ENCODE assay signal across 15 cellular contexts in the genomic region with DNA sequence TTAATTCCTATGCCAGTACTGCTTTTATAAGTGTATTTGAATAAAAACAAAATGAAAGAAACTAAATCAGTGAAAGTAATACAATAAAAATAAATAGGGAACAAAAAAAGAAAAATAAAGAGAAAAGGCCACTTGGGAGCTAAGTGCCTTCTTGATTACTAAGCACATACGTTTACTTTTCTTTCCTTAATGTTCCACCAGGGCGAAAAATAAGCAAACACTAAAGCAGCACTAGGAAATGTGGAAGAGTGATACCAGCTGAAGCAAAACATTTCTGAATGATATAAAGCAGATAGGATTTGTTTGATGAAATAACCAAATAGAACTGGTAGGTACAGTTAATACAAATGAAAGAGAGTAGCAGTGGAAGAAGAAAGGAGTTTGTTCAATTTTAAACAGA.
DNase-seq lines count a peak whose midpoint lies in the region; ATAC-seq and TF ChIP-seq lines count a peak whose summit lies in the region.
"Had no signal": no experiment of that assay in that cellular context is flagged by ENCODE, and none has a peak within 500 bp of the region (broad histone marks: within the 10 kb centered on the region; RNA-seq: fewer than 3 reads in every experiment).

No MANE protein-coding gene starts in this region.

- H3K36me3 ChIP-seq in mammary epithelial cell (ENCODE audit: insufficient read depth, low read length) = no peaks in the 10 kb centered on the region
- H3K36me3 ChIP-seq: BLaER1 treated with 17β-estradiol and CSF1 and Interleukin-3, amounts not matched to agents 10 nM and 100 nM; MG63 had no signal

- POLR2A ChIA-PET in MCF 10A (lab: Yijun Ruan, JAX) = no interaction called here

- H3K9ac ChIP-seq in mammary epithelial cell (ENCODE audit: insufficient read depth, low read length) = no peak overlapping the region
- H3K9ac ChIP-seq: BLaER1 treated with 17β-estradiol and CSF1 and Interleukin-3, amounts not matched to agents 10 nM and 100 nM had no signal

- peaks cover 3% of the 10 kb centered on the region for H3K9me3 ChIP-seq in mammary epithelial cell (replicated peaks; ENCODE audit: insufficient read depth, low read length)
- H3K9me3 ChIP-seq: BLaER1 treated with 17β-estradiol and CSF1 and Interleukin-3, amounts not matched to agents 10 nM and 100 nM; MG63 had no signal

- H3K4me1 ChIP-seq in mammary epithelial cell (ENCODE audit: insufficient read depth, low read length) = peaks cover 36% of the 10 kb centered on the region
- H3K4me1 ChIP-seq: BLaER1 treated with 17β-estradiol and CSF1 and Interleukin-3, amounts not matched to agents 10 nM and 100 nM had no signal

- H4K20me1 ChIP-seq in mammary epithelial cell (ENCODE audit: insufficient read depth, low read length) = no peaks in the 10 kb centered on the region
- H4K20me1 ChIP-seq: BLaER1 treated with 17β-estradiol and CSF1 and Interleukin-3, amounts not matched to agents 10 nM and 100 nM had no signal

- intact Hi-C loops in MCF 10A (cut with micrococcal nuclease) = no loop called here
- intact Hi-C loops in mammary epithelial cell (cut with micrococcal nuclease) = no loop called here

- H3K36me3 Mint-ChIP-seq in MCF 10A (ENCODE audit: insufficient read depth, unreplicated experiment) = no peaks in the 10 kb centered on the region

- no peak overlapping the region for H3K4me2 ChIP-seq in mammary epithelial cell (ENCODE audit: insufficient read depth, low read depth, low read length)
- H3K4me2 ChIP-seq: BLaER1 treated with 17β-estradiol and CSF1 and Interleukin-3, amounts not matched to agents 10 nM and 100 nM had no signal

- no peak for ATAC-seq in stimulated activated naive CD8-positive, alpha-beta T cell treated with anti-CD3 and anti-CD28 coated beads, Interleukin-15, Interleukin-2, amounts not matched to agents 100 U/mL and 50 U/mL, for 24 hours
- no peak for ATAC-seq in HG03196 (IDR thresholded peaks at IDR 0.05; ENCODE audit: unreplicated experiment)

- no peaks in the 10 kb centered on the region for H3K79me2 ChIP-seq in mammary epithelial cell (ENCODE audit: insufficient read depth, low read length)

- no peaks in the 10 kb centered on the region for H3K27me3 Mint-ChIP-seq in MCF 10A (ENCODE audit: insufficient read depth, unreplicated experiment)

- BruUV-seq in MCF 10A (replicated peaks; lab: Mats Ljungman, UMichigan) = no TSS peak
- no TSS peak for BruUV-seq in mammary epithelial cell (replicated peaks; lab: Mats Ljungman, UMichigan)

- TF ChIP-seq CTCF in MCF 10A (IDR thresholded peaks at IDR 0.05; ENCODE audit: unreplicated experiment) (no peak), mammary epithelial cell (conservative IDR thresholded peaks at IDR 0.05 in 1 of 2, IDR thresholded peaks at IDR 0.05 in 1 of 2; ENCODE audit: extremely low read depth in 1 of 2, insufficient read depth in 1 of 2, low read depth in 1 of 2, low read length in 2 of 2) (no peak), astrocyte of the spinal cord (IDR thresholded peaks at IDR 0.05; ENCODE audit: low read depth, low read length) (no peak)

- H3K4me3 ChIP-seq in mammary epithelial cell (replicated peaks in 1 of 3; ENCODE audit: insufficient read depth in 1 of 3, low read depth in 2 of 3, low read length in 3 of 3) (no peak overlapping the region), astrocyte of the spinal cord (ENCODE audit: low read depth, low read length) (no peak overlapping the region)
- H3K4me3 ChIP-seq: BLaER1 treated with 17β-estradiol and CSF1 and Interleukin-3, amounts not matched to agents 10 nM and 100 nM; MG63 had no signal

- DNase-seq in MCF 10A (ENCODE audit: unreplicated experiment) = no peak
- no peak for DNase-seq in mammary epithelial cell
- DNase-seq in astrocyte of the spinal cord (ENCODE audit: low read depth, low spot score) = peak; percentile 29
- peak; percentile 30 for DNase-seq in kidney tubule cell (ENCODE audit: low spot score)
- no peak for DNase-seq in stimulated activated naive CD8-positive, alpha-beta T cell treated with anti-CD3 and anti-CD28 coated beads, Interleukin-15, Interleukin-2, amounts not matched to agents 100 U/mL and 50 U/mL, for 24 hours
- no peak for DNase-seq in mesenteric fat pad (ENCODE audit: low spot score)
- DNase-seq: DMS79 treated with DMSO at 0.1 percent for 48 hours, NCI-H1048, NCI-H1436, NCI-H1930, NCI-H2171, NCI-H526 treated with DMSO at 0.1 percent for 48 hours had no signal

- peak overlapping the region; percentile 9 for H3K27ac Mint-ChIP-seq in MCF 10A (ENCODE audit: low read depth, unreplicated experiment)

- no peak overlapping the region for H3K4me3 Mint-ChIP-seq in MCF 10A (ENCODE audit: unreplicated experiment)

- H3K9me3 Mint-ChIP-seq in MCF 10A (ENCODE audit: unreplicated experiment) = no peaks in the 10 kb centered on the region

- peaks cover 34% of the 10 kb centered on the region for H3K4me1 Mint-ChIP-seq in MCF 10A (ENCODE audit: insufficient read depth, unreplicated experiment)

- H3K27me3 ChIP-seq in mammary epithelial cell (ENCODE audit: insufficient read depth, low read length) = no peaks in the 10 kb centered on the region
- H3K27me3 ChIP-seq: BLaER1 treated with 17β-estradiol and CSF1 and Interleukin-3, amounts not matched to agents 10 nM and 100 nM had no signal

- no peak overlapping the region for H2AFZ ChIP-seq in mammary epithelial cell (ENCODE audit: low read depth, low read length)

- CTCF ChIA-PET in MCF 10A (lab: Yijun Ruan, JAX) (interaction anchor here (2.2 kb wide), 1 partner anchor 73 kb away, joined by 4 read pairs; no protein-coding TSS in a partner anchor), mammary epithelial cell (lab: Charles Lee; ENCODE audit: low non-redundant PET) (no interaction called here)

- WGBS in mammary epithelial cell (ENCODE audit: low coverage, missing lambda C conversion rate) = 84% methylated on average over 2 of the region's 2 CpGs

- H3K27ac ChIP-seq in mammary epithelial cell (ENCODE audit: insufficient read depth, low read depth, low read length) = no peak overlapping the region
- H3K27ac ChIP-seq: BLaER1 treated with 17β-estradiol and CSF1 and Interleukin-3, amounts not matched to agents 10 nM and 100 nM had no signal

- dilution Hi-C loops in mammary epithelial cell (cut with HindIII; ENCODE audit: low sequenced_read_pairs) = no loop called here

- in situ Hi-C loops in mammary epithelial cell (cut with MboI; ENCODE audit: low sequenced_read_pairs in 2 of 2) (no loop called here), astrocyte of the spinal cord (cut with HindIII; ENCODE audit: low sequenced_read_pairs) (no loop called here)

Comparison
In these comparisons a context has a peak if more than half of its experiments do, and no peak if none do; other contexts are left out.
1. DNase-seq: peak in astrocyte of the spinal cord (single experiment) and kidney tubule cell (single experiment); none in MCF 10A (single experiment), mammary epithelial cell (single experiment), stimulated activated naive CD8-positive, alpha-beta T cell treated with anti-CD3 and anti-CD28 coated beads, Interleukin-15, Interleukin-2, amounts not matched to agents 100 U/mL and 50 U/mL, for 24 hours (single experiment) and mesenteric fat pad (single experiment).